Comparison of ENCODE assay signal across 1 cellular context in genomic region chr2:205989291-205990071, GRCh38.
A peak's percentile ranks its signal among the peaks of the same experiment; 100 is the strongest.
TF ChIP-seq lines count a peak whose summit lies in the region.

No MANE protein-coding gene starts in this region.

TF ChIP-seq in HepG2, 621 proteins besides CTCF, POLR2A, EP300 and RAD21 (continued from another document and continues in another):
- no peak for TF ChIP-seq ZBTB40 (IDR thresholded peaks at IDR 0.05)
- no peak for TF ChIP-seq ZBTB40 (CRISPR knock-in tag; IDR thresholded peaks at IDR 0.05)
- peak; percentile 78 for TF ChIP-seq MED1 (CRISPR knock-in tag; IDR thresholded peaks at IDR 0.05)
- TF ChIP-seq HMG20A (CRISPR knock-in tag; IDR thresholded peaks at IDR 0.05; ENCODE audit: borderline replicate concordance), result peak; percentile 58; the same call in 1 of the 2 replicates
- TF ChIP-seq KLF15 (CRISPR knock-in tag; IDR thresholded peaks at IDR 0.05; ENCODE audit: borderline replicate concordance), result no peak
- peak; percentile 82 for TF ChIP-seq ZSCAN20 (CRISPR knock-in tag; IDR thresholded peaks at IDR 0.05; ENCODE audit: borderline replicate concordance)
- no peak for TF ChIP-seq KDM5A (IDR thresholded peaks at IDR 0.05; ENCODE audit: borderline replicate concordance, low read length)
- TF ChIP-seq ARID3A (IDR thresholded peaks at IDR 0.05; ENCODE audit: low read depth, low read length), result no peak
- no peak for TF ChIP-seq DR1 (CRISPR knock-in tag; IDR thresholded peaks at IDR 0.05)
- TF ChIP-seq SMC3 (IDR thresholded peaks at IDR 0.05; ENCODE audit: low read length), result no peak
- no peak for TF ChIP-seq ZNF383 (CRISPR knock-in tag; IDR thresholded peaks at IDR 0.05; ENCODE audit: borderline replicate concordance)
- no peak for TF ChIP-seq DZIP1 (CRISPR knock-in tag; IDR thresholded peaks at IDR 0.05)
- TF ChIP-seq ZNF792 (CRISPR knock-in tag; IDR thresholded peaks at IDR 0.05), result peak; percentile 44; the same call in 1 of the 2 replicates
- no peak for TF ChIP-seq NBN (conservative IDR thresholded peaks at IDR 0.05)
- TF ChIP-seq ZNF589 (CRISPR knock-in tag; conservative IDR thresholded peaks at IDR 0.05), result peak; percentile 17; the same call in 1 of the 2 replicates
- no peak for TF ChIP-seq ATF5 (CRISPR knock-in tag; IDR thresholded peaks at IDR 0.05; ENCODE audit: low read depth)
- peak; percentile 37; the same call in 1 of the 2 replicates for TF ChIP-seq GFI1 (CRISPR knock-in tag; IDR thresholded peaks at IDR 0.05; ENCODE audit: borderline replicate concordance)
- no peak for TF ChIP-seq AFF4 (CRISPR knock-in tag; IDR thresholded peaks at IDR 0.05)
- no peak for TF ChIP-seq ZNF782 (CRISPR knock-in tag; IDR thresholded peaks at IDR 0.05; ENCODE audit: borderline replicate concordance)
- 0 out of 2 replicates have a peak, but pooled peaks have one; percentile 33 for TF ChIP-seq ZBTB43 (CRISPR knock-in tag; conservative IDR thresholded peaks at IDR 0.05)
- TF ChIP-seq MEIS2 (CRISPR knock-in tag; IDR thresholded peaks at IDR 0.05), result peak; percentile 59; the same call in 1 of the 2 replicates
- no peak for TF ChIP-seq FOXC1 (CRISPR knock-in tag; IDR thresholded peaks at IDR 0.05; ENCODE audit: borderline replicate concordance)
- TF ChIP-seq ZNF3 (CRISPR knock-in tag; IDR thresholded peaks at IDR 0.05), result no peak
- 0 out of 2 replicates have a peak, but pooled peaks have one; percentile 56 for TF ChIP-seq ZBTB4 (CRISPR knock-in tag; IDR thresholded peaks at IDR 0.05; ENCODE audit: borderline replicate concordance)
- TF ChIP-seq THAP11 (CRISPR knock-in tag; IDR thresholded peaks at IDR 0.05), result peak; percentile 60
- no peak for TF ChIP-seq ZBTB33 (CRISPR knock-in tag; IDR thresholded peaks at IDR 0.05)
